ENCODE assay signal across 27 cellular contexts in the genomic region with DNA sequence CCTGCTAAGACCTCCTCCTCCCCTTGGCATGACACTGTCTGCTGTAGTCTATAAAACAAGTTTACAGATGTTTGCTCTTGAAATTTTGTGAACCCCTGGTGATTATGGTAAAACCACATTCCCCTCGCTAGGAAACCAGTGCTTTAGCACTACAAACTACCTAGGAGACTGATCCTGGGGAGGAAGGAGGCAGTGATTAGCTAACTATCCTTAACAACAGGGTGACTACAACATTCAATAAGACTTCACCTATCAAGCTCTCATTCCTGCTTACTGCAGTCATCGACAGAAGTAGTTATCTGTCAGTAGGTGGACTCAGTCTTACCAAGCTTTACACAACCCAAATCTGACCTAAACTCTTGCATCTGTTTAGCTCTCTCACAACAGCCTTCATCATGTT.
"Had no signal": no experiment of that assay in that cellular context is flagged by ENCODE, and none has a peak within 500 bp of the region (broad histone marks: within the 10 kb centered on the region; RNA-seq: fewer than 3 reads in every experiment).

No MANE protein-coding gene starts in this region.

- H3K36me3 ChIP-seq: breast epithelium, Peyer's patch, SJCRH30 had no signal

- H3K9me3 Mint-ChIP-seq: activated CD4-positive, alpha-beta T cell treated with anti-CD3 and anti-CD28 coated beads, Interleukin-2, amount 10 ng/mL, durations not matched to agents 24 days and 14 days; activated T-helper 1 cell treated with anti-CD3 and anti-CD28 coated beads, Interleukin-12 subunit alpha, Interleukin-12 subunit beta, Interleukin-2, Interleukin-4 antibody, amounts not matched to agents 30 ng/mL and 10 ng/mL and 1 ng/mL, durations not matched to agents 14 hours and 24 hours and 36 hours; T-helper 1 cell treated with Interleukin-12 subunit alpha and Interleukin-12 subunit beta and Interleukin-4 antibody, amounts not matched to agents 30 μg/mL and 1 μg/mL, for 36 hours had no signal

- H3K27me3 Mint-ChIP-seq: activated CD4-positive, alpha-beta T cell treated with anti-CD3 and anti-CD28 coated beads, Interleukin-2, amount 10 ng/mL, durations not matched to agents 24 days and 14 days; activated CD8-positive, alpha-beta memory T cell treated with anti-CD3 and anti-CD28 coated beads, Interleukin-2, amount 10 ng/mL, durations not matched to agents 7 days and 5 days; activated naive CD4-positive, alpha-beta T cell treated with anti-CD3 and anti-CD28 coated beads, Interleukin-2, amount 50 U/mL, for 24 hours; activated T-cell treated with anti-CD3 and anti-CD28 coated beads, Interleukin-2, amount 50 U/mL, for 24 hours had no signal

- ATAC-seq: activated CD8-positive, alpha-beta memory T cell treated with anti-CD3 and anti-CD28 coated beads, Interleukin-2, amount 10 ng/mL, durations not matched to agents 7 days and 5 days; K562 had no signal

- H3K27ac ChIP-seq: breast epithelium, Peyer's patch, RWPE1, SJCRH30 had no signal

- DNase-seq: activated CD4-positive, alpha-beta T cell treated with anti-CD3 and anti-CD28 coated beads for 1 hour; activated CD4-positive, alpha-beta T cell treated with anti-CD3 and anti-CD28 coated beads, Interleukin-2, amount 10 ng/mL, durations not matched to agents 24 days and 14 days; activated CD4-positive, alpha-beta T cell treated with anti-CD3 and anti-CD28 coated beads, Interleukin-2, amount 50 U/mL, for 48 hours; activated CD8-positive, alpha-beta memory T cell treated with anti-CD3 and anti-CD28 coated beads, Interleukin-2, amount 10 ng/mL, durations not matched to agents 7 days and 5 days; activated effector memory CD4-positive, alpha-beta T cell treated with Interleukin-2 at 50 U/mL for 16 hours; activated naive CD4-positive, alpha-beta T cell; activated T-cell treated with anti-CD3 and anti-CD28 coated beads, Interleukin-2, amount 50 U/mL, for 24 hours; aorta; Karpas-422; MM.1S; NCI-H1105; NCI-H1436; NCI-H1694 treated with DMSO at 0.1 percent for 48 hours; NCI-H2029 treated with DMSO at 0.1 percent for 48 hours; NCI-H345; NCI-H82; NK-92 treated with Interleukin-12 subunit alpha and Interleukin-12 subunit beta, amount 100 ng/mL, for 24 hours; Peyer's patch; Right ventricle myocardium superior; SJCRH30; SK-N-SH had no signal

- H3K4me2 ChIP-seq: SK-N-SH had no signal

- H3K9me3 ChIP-seq: breast epithelium, Peyer's patch, SJCRH30, SK-N-SH had no signal

- H3K4me3 Mint-ChIP-seq: activated CD4-positive, alpha-beta T cell treated with anti-CD3 and anti-CD28 coated beads, Interleukin-2, amount 10 ng/mL, durations not matched to agents 24 days and 14 days; activated CD8-positive, alpha-beta memory T cell treated with anti-CD3 and anti-CD28 coated beads, Interleukin-2, amount 10 ng/mL, durations not matched to agents 7 days and 5 days; activated naive CD4-positive, alpha-beta T cell treated with anti-CD3 and anti-CD28 coated beads, Interleukin-2, amount 50 U/mL, for 24 hours; activated T-cell treated with anti-CD3 and anti-CD28 coated beads, Interleukin-2, amount 50 U/mL, for 24 hours; activated T-helper 1 cell treated with anti-CD3 and anti-CD28 coated beads, Interleukin-12 subunit alpha, Interleukin-12 subunit beta, Interleukin-2, Interleukin-4 antibody, amounts not matched to agents 30 ng/mL and 10 ng/mL and 1 ng/mL, durations not matched to agents 14 hours and 24 hours and 36 hours; T-helper 1 cell treated with Interleukin-12 subunit alpha and Interleukin-12 subunit beta and Interleukin-4 antibody, amounts not matched to agents 30 μg/mL and 1 μg/mL, for 36 hours had no signal

- H3K36me3 Mint-ChIP-seq: activated CD8-positive, alpha-beta memory T cell treated with anti-CD3 and anti-CD28 coated beads, Interleukin-2, amount 10 ng/mL, durations not matched to agents 7 days and 5 days; activated naive CD4-positive, alpha-beta T cell treated with anti-CD3 and anti-CD28 coated beads, Interleukin-2, amount 50 U/mL, for 24 hours had no signal

- H3K27ac Mint-ChIP-seq: activated CD4-positive, alpha-beta T cell treated with anti-CD3 and anti-CD28 coated beads, Interleukin-2, amount 10 ng/mL, durations not matched to agents 24 days and 14 days; activated CD8-positive, alpha-beta memory T cell treated with anti-CD3 and anti-CD28 coated beads, Interleukin-2, amount 10 ng/mL, durations not matched to agents 7 days and 5 days; activated naive CD4-positive, alpha-beta T cell treated with anti-CD3 and anti-CD28 coated beads, Interleukin-2, amount 50 U/mL, for 24 hours; activated T-cell treated with anti-CD3 and anti-CD28 coated beads, Interleukin-2, amount 50 U/mL, for 24 hours; activated T-helper 1 cell treated with anti-CD3 and anti-CD28 coated beads, Interleukin-12 subunit alpha, Interleukin-12 subunit beta, Interleukin-2, Interleukin-4 antibody, amounts not matched to agents 30 ng/mL and 10 ng/mL and 1 ng/mL, durations not matched to agents 14 hours and 24 hours and 36 hours; T-helper 1 cell treated with Interleukin-12 subunit alpha and Interleukin-12 subunit beta and Interleukin-4 antibody, amounts not matched to agents 30 μg/mL and 1 μg/mL, for 36 hours had no signal

- H3K4me3 ChIP-seq: breast epithelium, K562, Peyer's patch, SJCRH30 had no signal

- H3K9ac ChIP-seq: SK-N-SH had no signal

- H3K27me3 ChIP-seq: breast epithelium, Peyer's patch, SJCRH30 had no signal

- H3K4me1 Mint-ChIP-seq: activated CD4-positive, alpha-beta T cell treated with anti-CD3 and anti-CD28 coated beads, Interleukin-2, amount 10 ng/mL, durations not matched to agents 24 days and 14 days; activated CD8-positive, alpha-beta memory T cell treated with anti-CD3 and anti-CD28 coated beads, Interleukin-2, amount 10 ng/mL, durations not matched to agents 7 days and 5 days; activated naive CD4-positive, alpha-beta T cell treated with anti-CD3 and anti-CD28 coated beads, Interleukin-2, amount 50 U/mL, for 24 hours had no signal

- H3K4me1 ChIP-seq: breast epithelium, Peyer's patch, SJCRH30 had no signal
